ENCODE assay signal across 36 cellular contexts in the genomic region with DNA sequence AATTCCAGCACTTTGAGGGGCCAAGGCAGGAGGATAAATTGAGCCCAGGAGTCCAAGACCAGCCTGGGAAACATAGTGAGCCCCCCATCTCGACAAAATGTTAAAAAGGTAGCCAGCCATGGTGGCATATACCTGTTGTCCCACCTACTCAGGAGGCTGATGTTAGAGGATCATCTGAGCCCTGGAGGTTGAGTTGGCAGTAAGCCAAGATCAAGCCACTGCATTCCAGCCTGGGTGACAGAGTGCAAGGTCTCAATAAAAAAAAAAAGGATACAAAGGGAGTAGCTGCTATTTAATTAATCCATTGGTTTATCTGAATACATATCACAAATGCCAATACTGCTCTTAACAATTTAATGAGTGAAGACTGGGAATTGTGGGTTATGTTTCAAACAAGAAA.
"Had no signal": no experiment of that assay in that cellular context is flagged by ENCODE, and none has a peak within 500 bp of the region (broad histone marks: within the 10 kb centered on the region; RNA-seq: fewer than 3 reads in every experiment).

No MANE protein-coding gene starts in this region.

- H3K4me3 ChIP-seq: MG63 had no signal

- H3K27me3 ChIP-seq: MG63 had no signal

- DNase-seq: Karpas-422, Kasumi-1, MG63, MM.1S, MV-4-11, NCI-H1048, NCI-H1092, NCI-H1092 treated with DMSO at 0.1 percent for 48 hours, NCI-H1105, NCI-H1105 treated with DMSO at 0.1 percent for 48 hours, NCI-H1417, NCI-H1417 treated with DMSO at 0.1 percent for 48 hours, NCI-H1436, NCI-H1436 treated with DMSO at 0.1 percent for 48 hours, NCI-H146, NCI-H1694, NCI-H1694 treated with DMSO at 0.1 percent for 48 hours, NCI-H187, NCI-H187 treated with DMSO at 0.1 percent for 48 hours, NCI-H1930, NCI-H2029, NCI-H2029 treated with DMSO at 0.1 percent for 48 hours, NCI-H2081, NCI-H2081 treated with DMSO at 0.1 percent for 48 hours, NCI-H2107, NCI-H2171, NCI-H2171 treated with DMSO at 0.1 percent for 48 hours, NCI-H2227 treated with DMSO at 0.1 percent for 48 hours, NCI-H226, NCI-H345, NCI-H446, NCI-H446 treated with DMSO at 0.1 percent for 48 hours, NCI-H510A, NCI-H510A treated with DMSO at 0.1 percent for 48 hours, NCI-H524, NCI-H524 treated with DMSO at 0.1 percent for 48 hours had no signal

- H3K9me3 ChIP-seq: MG63 had no signal

- H3K36me3 ChIP-seq: MG63 had no signal
